20 cellular contexts compared by ENCODE assay signal in genomic region chr19:18262917-18263316, GRCh38. TPM values are rescaled to one million over a fixed set of nuclear protein-coding genes. Genes with fewer than 3 reads are reported as not detected.
"Had no signal": no experiment of that assay in that cellular context is flagged by ENCODE, and none has a peak within 500 bp of the region (broad histone marks: within the 10 kb centered on the region; RNA-seq: fewer than 3 reads in every experiment).

No MANE protein-coding gene starts in this region.

- DNase-seq: activated CD4-positive, alpha-beta memory T cell treated with anti-CD3 and anti-CD28 coated beads, Interleukin-2, amount 10 ng/mL, durations not matched to agents 7 days and 5 days; activated CD4-positive, alpha-beta T cell treated with anti-CD3 and anti-CD28 coated beads for 48 hours; activated CD4-positive, CD25-positive, alpha-beta regulatory T cell; activated effector memory CD4-positive, alpha-beta T cell treated with anti-CD3 and anti-CD28 coated beads, Interleukin-2, amount 50 U/mL, for 16 hours; activated naive CD4-positive, alpha-beta T cell treated with anti-CD3 and anti-CD28 coated beads, Interleukin-2, amount 50 U/mL, for 16 hours; activated naive CD8-positive, alpha-beta T cell treated with anti-CD3 and anti-CD28 coated beads, Interleukin-2, amount 50 U/mL, for 24 hours; anterior cingulate cortex; central memory CD4-positive, alpha-beta T cell; effector memory CD4-positive, alpha-beta T cell; foreskin keratinocyte; right lobe of liver; stimulated activated CD4-positive, alpha-beta T cell treated with anti-CD3 and anti-CD28 coated beads, Interleukin-1b, Interleukin-23, amount 100 ng/mL, for 48 hours; substantia nigra; T-helper 9 cell; tibial artery had no signal

- H3K4me1 ChIP-seq: foreskin keratinocyte, right lobe of liver, tibial artery had no signal

- H3K27ac ChIP-seq: foreskin keratinocyte, hepatocyte, right lobe of liver, skin epidermis, tibial artery had no signal

- H3K9me3 ChIP-seq: right lobe of liver, tibial artery had no signal

- H3K27me3 ChIP-seq: foreskin keratinocyte, hepatocyte, right lobe of liver, tibial artery had no signal

- H3K4me3 ChIP-seq: hepatocyte, right lobe of liver, skin epidermis, tibial artery had no signal

RNA-seq across cellular contexts. Expression of gene IQCN, which starts 11.3 kb away (rescaled TPM):
- polyA plus RNA-seq: foreskin keratinocyte had no signal

RNA-seq across cellular contexts. Expression of gene PDE4C, which starts 36.7 kb away (rescaled TPM):
- total RNA-seq: foreskin keratinocyte; mononuclear cell; myocyte; T-helper 1 cell treated with Interleukin-12 subunit alpha and Interleukin-12 subunit beta and Interleukin-4 antibody, amounts not matched to agents 30 ng/mL and 1 ng/mL, for 36 hours had no signal
- polyA plus RNA-seq: foreskin keratinocyte had no signal
